In genomic region chr11:34050967-34051348, GRCh38 we compare ENCODE assay signal across 8 cellular contexts. TPM values are rescaled to one million over a fixed set of nuclear protein-coding genes. Genes with fewer than 3 reads are reported as not detected.
DNase-seq lines count a peak whose midpoint lies in the region; ATAC-seq lines count a peak whose summit lies in the region.

No MANE protein-coding gene starts in this region.

- H3K27me3 ChIP-seq in duodenal mucosa (ENCODE audit: control insufficient read depth in 1 of 2, insufficient read depth in 2 of 2, low read length in 2 of 2) (no peaks in the 10 kb centered on the region), muscle layer of colon (ENCODE audit: control insufficient read depth in 1 of 2, insufficient read depth in 2 of 2, low read length in 2 of 2) (no peaks in the 10 kb centered on the region)

- H3K36me3 ChIP-seq in duodenal mucosa (ENCODE audit: control insufficient read depth in 1 of 2, insufficient read depth in 2 of 2, low read length in 2 of 2) (peaks cover 0 to 4% of the 10 kb centered on the region in 2 donors), muscle layer of colon (ENCODE audit: insufficient read depth, low read length) (peaks cover 11% of the 10 kb centered on the region)

- H3K27ac ChIP-seq in duodenal mucosa (ENCODE audit: low read depth, low read length) = peak overlapping the region; percentile 99
- H3K27ac ChIP-seq in muscle layer of colon (ENCODE audit: low read depth, low read length) = peak overlapping the region; percentile 99

- peaks cover 12 to 22% of the 10 kb centered on the region in 2 donors for H3K4me1 ChIP-seq in duodenal mucosa (ENCODE audit: control insufficient read depth in 1 of 2, insufficient read depth in 2 of 2, low read length in 2 of 2)
- H3K4me1 ChIP-seq in muscle layer of colon (ENCODE audit: insufficient read depth, low read length) = peaks cover 33% of the 10 kb centered on the region

- DNase-seq in NCI-H510A treated with DMSO at 0.1 percent for 48 hours (lab: John Stamatoyannopoulos, UW) (peak; percentile 44), NCI-H510A (lab: John Stamatoyannopoulos, UW) (no peak), NOMO-1 (lab: John Stamatoyannopoulos, UW; ENCODE audit: unreplicated experiment in 2 of 2) (peak; percentile 60 to 62), NCI-H69 (lab: John Stamatoyannopoulos, UW) (no peak), GDM1 (lab: John Stamatoyannopoulos, UW) (no peak)

- peak overlapping the region; percentile 82 to 95 for H3K4me3 ChIP-seq in duodenal mucosa (ENCODE audit: low read depth in 1 of 2, low read length in 2 of 2)
- H3K4me3 ChIP-seq in muscle layer of colon (ENCODE audit: low read depth in 1 of 2, low read length in 2 of 2) = peak overlapping the region; percentile 48 to 82

- H3K9ac ChIP-seq in duodenal mucosa (ENCODE audit: low read depth in 1 of 2, low read length in 2 of 2) = peak overlapping the region; percentile 40 to 81
- peak overlapping the region; percentile 26 for H3K9ac ChIP-seq in muscle layer of colon (ENCODE audit: low read length)

- ATAC-seq in esophagus mucosa = no peak

- H3K9me3 ChIP-seq in duodenal mucosa (ENCODE audit: control insufficient read depth in 1 of 2, low read length in 2 of 2) (no peaks in the 10 kb centered on the region), muscle layer of colon (ENCODE audit: low read length) (no peaks in the 10 kb centered on the region)

RNA-seq across cellular contexts. Expression of gene CAPRIN1, which starts 0.6 kb away (rescaled TPM):
- total RNA-seq in esophagus mucosa = 154 TPM

RNA-seq across cellular contexts. Expression of gene NAT10, which starts 54.5 kb away (rescaled TPM):
- 41.1 TPM for total RNA-seq in esophagus mucosa

Comparison
In these comparisons a context has a peak if more than half of its experiments do, and no peak if none do; other contexts are left out.
1. DNase-seq: peak in NCI-H510A treated with DMSO at 0.1 percent for 48 hours (single experiment) and NOMO-1 (2 of 2); none in NCI-H510A (single experiment), NCI-H69 (single experiment) and GDM1 (single experiment).